14 cellular contexts compared by ENCODE assay signal in genomic region chr20:38855356-38855755, GRCh38. TPM values are rescaled to one million over a fixed set of nuclear protein-coding genes. Genes with fewer than 3 reads are reported as not detected.
DNase-seq lines count a peak whose midpoint lies in the region; ATAC-seq, FAIRE-seq and TF ChIP-seq lines count a peak whose summit lies in the region.
"Had no signal": no experiment of that assay in that cellular context is flagged by ENCODE, and none has a peak within 500 bp of the region (broad histone marks: within the 10 kb centered on the region; RNA-seq: fewer than 3 reads in every experiment).

No MANE protein-coding gene starts in this region.

- H3K9me3 ChIP-seq in naive thymus-derived CD4-positive, alpha-beta T cell (ENCODE audit: control insufficient read depth in 2 of 3, low read length in 3 of 3): no peaks in the 10 kb centered on the region
- H3K9me3 ChIP-seq: gastroesophageal sphincter had no signal

- ATAC-seq in T-cell (replicated peaks in 1 of 4) (no peak), left ventricle myocardium superior (no peak)
- ATAC-seq in naive thymus-derived CD4-positive, alpha-beta T cell: no peak
- ATAC-seq: gastroesophageal sphincter; naive thymus-derived CD8-positive, alpha-beta T cell; sciatic nerve had no signal

- CTCF ChIA-PET in T-cell (lab: Charles Lee): interaction anchor here in 1 of 2 donors (0.6 to 0.7 kb wide), 3 partner anchors 63 to 123 kb away, joined by 3 to 4 read pairs (median 3); no protein-coding TSS in a partner anchor
- CTCF ChIA-PET in naive thymus-derived CD4-positive, alpha-beta T cell (lab: Charles Lee): no interaction called here

- TF ChIP-seq CTCF in AG09309 (IDR thresholded peaks at IDR 0.05; ENCODE audit: control insufficient read depth, insufficient read depth, low read depth, low read length, missing control alignments) (no peak), foreskin fibroblast (IDR thresholded peaks at IDR 0.05; ENCODE audit: low read depth, low read length) (no peak)

- no peak overlapping the region for H3K4me3 ChIP-seq in AG09309 (ENCODE audit: control insufficient read depth, low read depth, low read length)
- H3K4me3 ChIP-seq in foreskin fibroblast (ENCODE audit: low read depth in 1 of 2, low read length in 2 of 2): no peak overlapping the region
- no peak overlapping the region for H3K4me3 ChIP-seq in naive thymus-derived CD4-positive, alpha-beta T cell (ENCODE audit: low read length)
- H3K4me3 ChIP-seq: gastroesophageal sphincter had no signal

- peaks cover 25 to 36% of the 10 kb centered on the region in 2 donors for H3K4me1 ChIP-seq in naive thymus-derived CD4-positive, alpha-beta T cell (ENCODE audit: control insufficient read depth in 2 of 2, insufficient read depth in 2 of 2, low read length in 2 of 2)
- H3K4me1 ChIP-seq: gastroesophageal sphincter had no signal

- no peaks in the 10 kb centered on the region for H3K27me3 ChIP-seq in naive thymus-derived CD4-positive, alpha-beta T cell (ENCODE audit: control insufficient read depth in 2 of 2, insufficient read depth in 2 of 2, low read length in 2 of 2)

- DNase-seq in AG09309 (ENCODE audit: low read depth) (peak; percentile 38), GM03348 (ENCODE audit: low spot score) (peak; percentile 83), T-cell (no peak), foreskin fibroblast (peak; percentile 4 to 26), left ventricle myocardium superior (no peak), NCI-H1436 (lab: John Stamatoyannopoulos, UW) (no peak), GM19239 (ENCODE audit: insufficient read length, low spot score) (no peak)
- no peak for DNase-seq in naive thymus-derived CD4-positive, alpha-beta T cell
- DNase-seq: amniotic stem cell; kidney glomerular epithelial cell; naive thymus-derived CD8-positive, alpha-beta T cell; NCI-H524 treated with DMSO at 0.1 percent for 48 hours had no signal

- no peaks in the 10 kb centered on the region for H3K36me3 ChIP-seq in naive thymus-derived CD4-positive, alpha-beta T cell (ENCODE audit: control insufficient read depth in 2 of 3, insufficient read depth in 3 of 3, low read length in 3 of 3)
- H3K36me3 ChIP-seq: gastroesophageal sphincter had no signal

- POLR2A ChIA-PET in T-cell (lab: Charles Lee): interaction anchor here (0.6 to 1.0 kb wide), 3 partner anchors 8 to 18 kb away, joined by 3 to 4 read pairs (median 4); no protein-coding TSS in a partner anchor
- POLR2A ChIA-PET in naive thymus-derived CD4-positive, alpha-beta T cell (lab: Charles Lee): interaction anchor here (1.1 kb wide), 1 partner anchor 15 kb away, joined by 3 read pairs; no protein-coding TSS in a partner anchor

- no peak for FAIRE-seq in GM19239 (lab: Jason Lieb, UNC)

- H3K4me3 Mint-ChIP-seq in T-cell: no peak overlapping the region
- no peak overlapping the region for H3K4me3 Mint-ChIP-seq in naive thymus-derived CD4-positive, alpha-beta T cell
- H3K4me3 Mint-ChIP-seq: naive thymus-derived CD8-positive, alpha-beta T cell had no signal

- peaks cover 74 to 82% (median 78%) of the 10 kb centered on the region in 3 donors for H3K4me1 Mint-ChIP-seq in T-cell
- H3K4me1 Mint-ChIP-seq in naive thymus-derived CD4-positive, alpha-beta T cell: peaks cover 36 to 67% (median 50%) of the 10 kb centered on the region in 7 donors

- no peaks in the 10 kb centered on the region for H3K27me3 Mint-ChIP-seq in T-cell
- H3K27me3 Mint-ChIP-seq in naive thymus-derived CD4-positive, alpha-beta T cell: no peaks in the 10 kb centered on the region
- H3K27me3 Mint-ChIP-seq: naive thymus-derived CD8-positive, alpha-beta T cell had no signal

- H3K27ac ChIP-seq in naive thymus-derived CD4-positive, alpha-beta T cell (ENCODE audit: low read depth, low read length): no peak overlapping the region
- H3K27ac ChIP-seq: gastroesophageal sphincter had no signal

- intact Hi-C loops in left ventricle myocardium superior (cut with micrococcal nuclease): no loop called here
- intact Hi-C loops in naive thymus-derived CD4-positive, alpha-beta T cell (cut with micrococcal nuclease): loop anchor here in 1 of 2 donors (5.0 kb wide), 2 partner anchors 37 to 48 kb away; partner anchors contain the start of gene PPP1R16B

- peak overlapping the region; percentile 23 to 43 for H3K27ac Mint-ChIP-seq in T-cell
- H3K27ac Mint-ChIP-seq in naive thymus-derived CD4-positive, alpha-beta T cell: peak overlapping the region in 1 of 9 donors; percentile 33

- H3K9me3 Mint-ChIP-seq in T-cell: no peaks in the 10 kb centered on the region
- H3K9me3 Mint-ChIP-seq in naive thymus-derived CD4-positive, alpha-beta T cell: no peaks in the 10 kb centered on the region
- H3K9me3 Mint-ChIP-seq: naive thymus-derived CD8-positive, alpha-beta T cell had no signal

- H3K36me3 Mint-ChIP-seq in T-cell: peaks cover 37% of the 10 kb centered on the region
- peaks cover 0 to 46% (median 8%) of the 10 kb centered on the region in 5 donors for H3K36me3 Mint-ChIP-seq in naive thymus-derived CD4-positive, alpha-beta T cell

RNA-seq across cellular contexts. Expression of gene PPP1R16B, which starts 49.9 kb away (rescaled TPM):
- total RNA-seq in T-cell: 10 to 100 TPM; 32.0 to 58.5 (median 50.2) TPM
- total RNA-seq in left ventricle myocardium superior: 9.4 TPM
- total RNA-seq in naive thymus-derived CD4-positive, alpha-beta T cell: 10 to 100 TPM; 20.8 to 75.4 (median 22.0) TPM
- 10 to 100 TPM; 11.4 to 19.8 TPM for polyA plus RNA-seq in naive thymus-derived CD4-positive, alpha-beta T cell

Comparison
In these comparisons a context has a peak if more than half of its experiments do, and no peak if none do; other contexts are left out.
1. DNase-seq: peak in AG09309 (single experiment), GM03348 (single experiment) and foreskin fibroblast (2 of 2); none in T-cell (0 of 34), left ventricle myocardium superior (single experiment), NCI-H1436 (single experiment), naive thymus-derived CD4-positive, alpha-beta T cell (0 of 9) and GM19239 (single experiment).